In the genomic region with DNA sequence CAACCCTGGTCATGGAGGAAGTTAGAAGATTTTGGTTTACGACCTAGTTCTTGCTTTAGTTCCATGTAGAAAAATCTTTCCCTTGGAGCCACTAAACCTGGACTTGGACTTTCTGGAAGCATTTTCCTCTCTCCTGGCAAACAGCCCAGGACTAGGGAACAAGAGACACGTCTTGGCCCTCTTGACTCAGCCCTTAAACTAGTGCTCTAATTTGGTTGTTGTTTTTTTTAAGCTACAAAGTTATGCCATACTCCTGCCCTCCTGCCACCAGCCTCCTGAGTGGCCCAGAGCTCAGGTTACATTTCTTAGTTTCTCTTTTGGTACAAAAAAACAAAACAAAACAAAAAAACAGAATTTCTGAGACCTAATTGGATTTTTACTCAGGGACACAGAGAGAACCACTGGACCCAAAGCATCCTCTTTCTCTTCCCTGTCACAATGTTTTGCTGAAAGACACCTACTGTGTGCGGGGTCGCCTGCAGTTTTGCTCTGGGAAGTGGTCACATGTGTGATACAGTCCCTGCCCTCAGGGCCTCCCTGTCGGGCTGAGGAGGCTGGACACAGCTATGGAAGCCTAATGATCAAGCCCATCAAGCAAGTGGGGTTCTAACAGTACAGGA, we compare ENCODE assay signal across 12 cellular contexts. TPM values are rescaled to one million over a fixed set of nuclear protein-coding genes. Genes with fewer than 3 reads are reported as not detected.
A peak's percentile ranks its signal among the peaks of the same experiment; 100 is the strongest.
DNase-seq lines count a peak whose midpoint lies in the region; ATAC-seq, FAIRE-seq and TF ChIP-seq lines count a peak whose summit lies in the region.
"Had no signal": no experiment of that assay in that cellular context is flagged by ENCODE, and none has a peak within 500 bp of the region (broad histone marks: within the 10 kb centered on the region; RNA-seq: fewer than 3 reads in every experiment).

No MANE protein-coding gene starts in this region.

- TF ChIP-seq CTCF in psoas muscle (IDR thresholded peaks at IDR 0.05) (no peak), lower leg skin (IDR thresholded peaks at IDR 0.05) (no peak)

- ATAC-seq in psoas muscle (peak in 3 of 4 donors; percentile 44 to 77 (median 74)), HG03457 (IDR thresholded peaks at IDR 0.05; ENCODE audit: unreplicated experiment) (no peak)

- peaks cover 10% of the 10 kb centered on the region for H3K4me1 ChIP-seq in psoas muscle

- peak; percentile 58 for DNase-seq in DMS79 (lab: John Stamatoyannopoulos, UW)
- DNase-seq in RCC 7860 (ENCODE audit: low spot score): peak; percentile 18
- peak; percentile 88 for DNase-seq in fibroblast of gingiva (ENCODE audit: low read depth)
- DNase-seq in psoas muscle: no peak
- no peak for DNase-seq in lower leg skin (ENCODE audit: low spot score in 2 of 2)
- no peak for DNase-seq in DMS114 treated with DMSO at 0.1 percent for 48 hours (lab: John Stamatoyannopoulos, UW; ENCODE audit: unreplicated experiment)
- DNase-seq in NCI-H1436 treated with DMSO at 0.1 percent for 48 hours (lab: John Stamatoyannopoulos, UW): no peak
- DNase-seq: activated CD8-positive, alpha-beta memory T cell treated with anti-CD3 and anti-CD28 coated beads for 24 hours; COR-L47; NCI-H1092; SIG-M5 had no signal

- no peaks in the 10 kb centered on the region for H3K36me3 ChIP-seq in psoas muscle (ENCODE audit: insufficient read depth in 1 of 2, low read depth in 1 of 2)

- no peaks in the 10 kb centered on the region for H3K9me3 ChIP-seq in psoas muscle

- intact Hi-C loops in psoas muscle (cut with DNase I) (no loop called here), lower leg skin (cut with DNase I; ENCODE audit: low total_unique reads) (no loop called here)

- TF ChIP-seq POLR2A in lower leg skin (IDR thresholded peaks at IDR 0.05): no peak

- WGBS in psoas muscle, 3 donors: 58 to 62% (median 58%) methylated on average over 5 of the region's 5 CpGs
- 53% methylated on average over 5 of the region's 5 CpGs for WGBS in lower leg skin, 2 donors

- peaks cover 0 to 9% (median 0%) of the 10 kb centered on the region in 3 donors for H3K27me3 ChIP-seq in psoas muscle (ENCODE audit: insufficient read depth in 3 of 3, low read length in 2 of 3)

- H3K4me3 ChIP-seq in psoas muscle (no peak overlapping the region), lower leg skin (ENCODE audit: low read depth, poor library complexity, severe bottlenecking) (no peak overlapping the region)

- no peak overlapping the region for H3K27ac ChIP-seq in psoas muscle

- FAIRE-seq in RCC 7860 (lab: Jason Lieb, UNC): no peak

RNA-seq across cellular contexts. Expression of a gene that starts 32.3 kb away (rescaled TPM):
- total RNA-seq in psoas muscle: under 1 TPM in 2 of 4 donors, not detected in 2; 0.10 to 0.21 TPM
- under 1 TPM; 0.01 to 0.04 (median 0.01) TPM for polyA plus RNA-seq in psoas muscle
- under 1 TPM in 3 of 4 donors, not detected in 1; 0.13 to 0.91 (median 0.39) TPM for total RNA-seq in lower leg skin

RNA-seq across cellular contexts. Expression of a gene that starts 40.3 kb away (rescaled TPM):
- total RNA-seq in psoas muscle (not detected), lower leg skin (1 to 10 TPM in 1 of 4 donors, under 1 TPM in 1, not detected in 2; 0.97 to 1.7 TPM)
- polyA plus RNA-seq in psoas muscle: under 1 TPM in 1 of 3 donors, not detected in 2; 0.08 TPM

Comparison
In these comparisons a context has a peak if more than half of its experiments do, and no peak if none do; other contexts are left out.
1. DNase-seq: peak in DMS79 (single experiment), RCC 7860 (single experiment) and fibroblast of gingiva (single experiment); none in psoas muscle (0 of 2), lower leg skin (0 of 2), DMS114 treated with DMSO at 0.1 percent for 48 hours (single experiment) and NCI-H1436 treated with DMSO at 0.1 percent for 48 hours (single experiment).